In genomic region chr6:158867381-158868121, GRCh38 we compare ENCODE assay signal across 11 cellular contexts. TPM values are rescaled to one million over a fixed set of nuclear protein-coding genes. Genes with fewer than 3 reads are reported as not detected.
A peak's percentile ranks its signal among the peaks of the same experiment; 100 is the strongest.
DNase-seq lines count a peak whose midpoint lies in the region; ATAC-seq and TF ChIP-seq lines count a peak whose summit lies in the region.
"Had no signal": no experiment of that assay in that cellular context is flagged by ENCODE, and none has a peak within 500 bp of the region (broad histone marks: within the 10 kb centered on the region; RNA-seq: fewer than 3 reads in every experiment).

No MANE protein-coding gene starts in this region.

- peaks cover 1% of the 10 kb centered on the region for H3K36me3 Mint-ChIP-seq in progenitor cell of endocrine pancreas (ENCODE audit: insufficient read depth)

- H3K9me3 ChIP-seq in DOHH2 (ENCODE audit: control insufficient read depth, insufficient read depth, low read length): peaks cover 3% of the 10 kb centered on the region; the same call in 1 of the 2 replicates
- H3K9me3 ChIP-seq in OCI-LY7 (ENCODE audit: low read length): peaks cover 6% of the 10 kb centered on the region; the same call in 1 of the 2 replicates
- H3K9me3 ChIP-seq in esophagus (ENCODE audit: control insufficient read depth in 2 of 2, insufficient read depth in 1 of 2, low read depth in 1 of 2, low read length in 1 of 2): no peaks in the 10 kb centered on the region
- H3K9me3 ChIP-seq in right cardiac atrium (ENCODE audit: control insufficient read depth, low read length): no peaks in the 10 kb centered on the region
- H3K9me3 ChIP-seq: vagina had no signal

- CTCF ChIA-PET in OCI-LY7 (lab: Charles Lee; ENCODE audit: unreplicated experiment): interaction anchor here (1.1 kb wide), 1 partner anchor 56 kb away, joined by 3 read pairs; no protein-coding TSS in a partner anchor

- no peaks in the 10 kb centered on the region for H3K27me3 Mint-ChIP-seq in progenitor cell of endocrine pancreas

- BruUV-seq in OCI-LY7 (replicated peaks; lab: Mats Ljungman, UMichigan): no TSS peak

- H3K4me1 ChIP-seq in DOHH2 (ENCODE audit: control insufficient read depth, low read length) (peaks cover 89% of the 10 kb centered on the region), OCI-LY7 (ENCODE audit: insufficient read depth, low read length, poor library complexity, severe bottlenecking) (peaks cover 80% of the 10 kb centered on the region), esophagus (ENCODE audit: control insufficient read depth in 2 of 2, insufficient read depth in 2 of 2, low read length in 1 of 2) (peaks cover 0 to 3% of the 10 kb centered on the region in 2 donors), right cardiac atrium (ENCODE audit: control insufficient read depth, insufficient read depth, low read length) (peaks cover 2% of the 10 kb centered on the region)

- peak overlapping the region; percentile 63; the same call in 1 of the 2 replicates for H2AFZ ChIP-seq in OCI-LY7 (ENCODE audit: low read length)

- H3K9me2 ChIP-seq in DOHH2 (replicated peaks; ENCODE audit: control insufficient read depth, low read length) (no peaks in the 10 kb centered on the region), OCI-LY7 (ENCODE audit: insufficient read depth, low read length) (no peaks in the 10 kb centered on the region; the same call in 1 of the 2 replicates)

- peak overlapping the region; percentile 93 for H3K27ac Mint-ChIP-seq in progenitor cell of endocrine pancreas

- 75 to 80% methylated on average over 10 of the region's 10 CpGs for WGBS in esophagus, 2 donors
- 91% methylated on average over 10 of the region's 10 CpGs for WGBS in right cardiac atrium

- H3K79me2 ChIP-seq in DOHH2 (ENCODE audit: control insufficient read depth, low read length) (no peaks in the 10 kb centered on the region), OCI-LY7 (ENCODE audit: insufficient read depth, low read depth, low read length) (no peaks in the 10 kb centered on the region)

- H4K20me1 ChIP-seq in DOHH2 (ENCODE audit: control insufficient read depth, insufficient read depth, low read depth, low read length): no peaks in the 10 kb centered on the region
- H4K20me1 ChIP-seq in OCI-LY7 (ENCODE audit: insufficient read depth, low read length): no peaks in the 10 kb centered on the region

- no peak overlapping the region for H3K4me3 Mint-ChIP-seq in progenitor cell of endocrine pancreas (ENCODE audit: low read depth)

- H3K4me2 ChIP-seq in DOHH2 (ENCODE audit: low read length) (peak overlapping the region; percentile 81), OCI-LY7 (ENCODE audit: low read length) (peak overlapping the region; percentile 71)

- H3K4me3 ChIP-seq in DOHH2 (ENCODE audit: low read length) (peak overlapping the region; percentile 68), OCI-LY7 (ENCODE audit: low read depth, low read length, poor library complexity, severe bottlenecking) (peak overlapping the region; percentile 45), esophagus (ENCODE audit: low read depth in 1 of 2, low read length in 2 of 2) (no peak overlapping the region), right cardiac atrium (ENCODE audit: low read length) (no peak overlapping the region)
- H3K4me3 ChIP-seq: vagina had no signal

- H3K4me1 Mint-ChIP-seq in progenitor cell of endocrine pancreas (ENCODE audit: low read depth): peaks cover 30% of the 10 kb centered on the region

- peaks cover 63% of the 10 kb centered on the region for H3F3A ChIP-seq in DOHH2 (ENCODE audit: control insufficient read depth, insufficient read depth)

- intact Hi-C loops in OCI-LY7 (cut with micrococcal nuclease; ENCODE audit: unreplicated experiment): loop anchor here (2.0 to 5.0 kb wide), 5 partner anchors 59 to 260 kb away; no protein-coding TSS in a partner anchor
- intact Hi-C loops in right cardiac atrium (cut with DNase I): no loop called here

- H3K27ac ChIP-seq in DOHH2 (ENCODE audit: low read depth, low read length): peak overlapping the region; percentile 98
- H3K27ac ChIP-seq in OCI-LY7 (ENCODE audit: low read depth, low read length, poor library complexity, severe bottlenecking): peak overlapping the region; percentile 96
- H3K27ac ChIP-seq in esophagus (ENCODE audit: low read depth in 2 of 2, low read length in 1 of 2): peak overlapping the region; percentile 92 to 99
- no peak overlapping the region for H3K27ac ChIP-seq in right cardiac atrium (ENCODE audit: low read length)

- no peaks in the 10 kb centered on the region for H3K9me3 Mint-ChIP-seq in progenitor cell of endocrine pancreas (ENCODE audit: low read depth)

- H3K36me3 ChIP-seq in DOHH2 (ENCODE audit: control insufficient read depth, low read length) (peaks cover 8% of the 10 kb centered on the region; the same call in 1 of the 2 replicates), OCI-LY7 (ENCODE audit: insufficient read depth, low read length) (no peaks in the 10 kb centered on the region), esophagus (ENCODE audit: control insufficient read depth in 2 of 2, insufficient read depth in 2 of 2, low read length in 1 of 2) (no peaks in the 10 kb centered on the region)
- H3K36me3 ChIP-seq: vagina had no signal

- TF ChIP-seq CTCF in DOHH2 (IDR thresholded peaks at IDR 0.05; ENCODE audit: low read depth, low read length, poor library complexity, severe bottlenecking) (no peak), OCI-LY7 (conservative IDR thresholded peaks at IDR 0.05; ENCODE audit: low read length) (no peak), progenitor cell of endocrine pancreas (IDR thresholded peaks at IDR 0.05; ENCODE audit: unreplicated experiment) (no peak), GM10266 (IDR thresholded peaks at IDR 0.05; ENCODE audit: control insufficient read depth, insufficient read depth, low read depth, missing control alignments) (no peak)

- no peaks in the 10 kb centered on the region for H3K27me3 ChIP-seq in DOHH2 (ENCODE audit: control insufficient read depth, low read length)
- no peaks in the 10 kb centered on the region for H3K27me3 ChIP-seq in esophagus (ENCODE audit: control insufficient read depth in 1 of 2, insufficient read depth in 2 of 2, low read length in 2 of 2)
- H3K27me3 ChIP-seq in right cardiac atrium (ENCODE audit: control insufficient read depth, insufficient read depth): no peaks in the 10 kb centered on the region
- H3K27me3 ChIP-seq: vagina had no signal

- POLR2A ChIA-PET in OCI-LY7 (lab: Charles Lee): interaction anchor here (0.6 to 7.5 kb wide), 18 partner anchors 11 to 166 kb away, joined by 3 to 76 read pairs (median 4); partner anchors contain the start of gene EZR

- no peak for ATAC-seq in right cardiac atrium

- DNase-seq in OCI-LY7 (ENCODE audit: low spot score) (peak; percentile 80), progenitor cell of endocrine pancreas (ENCODE audit: low spot score, unreplicated experiment) (no peak), GM03348 (ENCODE audit: low spot score) (no peak), GM10266 (ENCODE audit: extremely low spot score) (no peak), right cardiac atrium (no peak)
- DNase-seq: activated CD4-positive, alpha-beta T cell treated with anti-CD3 and anti-CD28 coated beads for 4 hours; NCI-H2029; SHP77 had no signal

RNA-seq across cellular contexts. Expression of gene EZR, which starts 48.4 kb away (rescaled TPM):
- total RNA-seq in OCI-LY7 (2014; rRNA removed; shearing (Covaris generic)): 268 and 360 TPM in 2 replicates
- 415 and 440 TPM in 2 replicates for total RNA-seq in OCI-LY7 (2022)
- 100 to 1,000 TPM; 211 to 257 TPM for polyA plus RNA-seq in esophagus
- total RNA-seq in progenitor cell of endocrine pancreas: 258 and 274 TPM in 2 replicates
- 100 to 1,000 TPM; 192 to 261 (median 244) TPM for total RNA-seq in right cardiac atrium
- polyA plus RNA-seq in right cardiac atrium: 178 TPM

Comparison
In these comparisons a context has a peak if more than half of its experiments do, and no peak if none do; other contexts are left out.
1. H3K4me3 ChIP-seq: peak in DOHH2 (single experiment) and OCI-LY7 (single experiment); none in esophagus (0 of 2) and right cardiac atrium (single experiment).